In genomic region chr2:94874277-94874997, GRCh38 we compare ENCODE assay signal across 8 cellular contexts. TPM values are rescaled to one million over a fixed set of nuclear protein-coding genes. Genes with fewer than 3 reads are reported as not detected.
DNase-seq lines count a peak whose midpoint lies in the region; ATAC-seq lines count a peak whose summit lies in the region.

No MANE protein-coding gene starts in this region.

- H3K4me3 Mint-ChIP-seq in activated naive CD8-positive, alpha-beta T cell treated with anti-CD3 and anti-CD28 coated beads for 36 hours = no peak overlapping the region

- H3K27me3 Mint-ChIP-seq in activated naive CD8-positive, alpha-beta T cell treated with anti-CD3 and anti-CD28 coated beads for 36 hours = peaks cover 34% of the 10 kb centered on the region

- DNase-seq in ELF-1 (ENCODE audit: low read depth, low spot score) (peak; percentile 90), HT-29 (ENCODE audit: low spot score) (peak; percentile 59), SKM-1 (lab: John Stamatoyannopoulos, UW; ENCODE audit: unreplicated experiment) (peak; percentile 34), iPS-NIHi11 (ENCODE audit: low spot score) (peak; percentile 92), ureter (ENCODE audit: low spot score) (no peak)
- DNase-seq in activated naive CD8-positive, alpha-beta T cell treated with anti-CD3 and anti-CD28 coated beads for 36 hours = peak; percentile 74
- DNase-seq in stimulated activated CD4-positive, alpha-beta T cell treated with anti-CD3 and anti-CD28 coated beads, TNF-alpha, amount 100 ng/mL, for 1 hour (ENCODE audit: low read depth in 3 of 3, low spot score in 1 of 3) = peak in 2 of 3 donors; percentile 11 to 56

- H3K36me3 Mint-ChIP-seq in activated naive CD8-positive, alpha-beta T cell treated with anti-CD3 and anti-CD28 coated beads for 36 hours = no peaks in the 10 kb centered on the region

- H3K27ac Mint-ChIP-seq in activated naive CD8-positive, alpha-beta T cell treated with anti-CD3 and anti-CD28 coated beads for 36 hours = no peak overlapping the region

- H3K4me1 Mint-ChIP-seq in activated naive CD8-positive, alpha-beta T cell treated with anti-CD3 and anti-CD28 coated beads for 36 hours = no peaks in the 10 kb centered on the region

- no peaks in the 10 kb centered on the region for H3K9me3 Mint-ChIP-seq in activated naive CD8-positive, alpha-beta T cell treated with anti-CD3 and anti-CD28 coated beads for 36 hours

- ATAC-seq in GM21390 (IDR thresholded peaks at IDR 0.05; ENCODE audit: unreplicated experiment) = peak; percentile 93

RNA-seq across cellular contexts. Expression of gene TEKT4, which starts 3.2 kb away (rescaled TPM):
- not detected in 2 replicates for total RNA-seq in HT-29 (2014; rRNA removed; shearing (Covaris generic))
- not detected for total RNA-seq in activated naive CD8-positive, alpha-beta T cell treated with anti-CD3 and anti-CD28 coated beads for 36 hours
- total RNA-seq in ureter = not detected
